ENCODE assay signal across 25 cellular contexts in the genomic region with DNA sequence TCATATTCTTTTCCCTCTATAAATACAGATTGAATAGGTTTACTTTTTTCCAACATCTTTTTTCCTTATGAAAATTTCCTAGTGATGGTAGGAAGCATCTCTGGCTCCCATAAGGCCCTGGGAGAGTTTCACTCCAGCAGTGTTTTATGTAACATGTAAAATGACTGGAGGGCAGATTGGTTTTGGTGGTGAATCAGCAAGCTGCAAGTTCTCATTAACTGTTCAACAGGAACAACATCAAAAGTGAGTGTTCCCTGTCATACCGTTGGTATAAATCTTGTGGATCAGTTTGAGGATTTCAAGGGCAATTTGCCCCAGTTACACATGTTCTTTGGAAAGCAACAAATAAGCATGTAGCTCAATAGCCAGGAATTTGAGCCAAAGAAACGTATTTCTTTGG.
A peak's percentile ranks its signal among the peaks of the same experiment; 100 is the strongest.
DNase-seq lines count a peak whose midpoint lies in the region; ATAC-seq, FAIRE-seq and TF ChIP-seq lines count a peak whose summit lies in the region.
"Had no signal": no experiment of that assay in that cellular context is flagged by ENCODE, and none has a peak within 500 bp of the region (broad histone marks: within the 10 kb centered on the region; RNA-seq: fewer than 3 reads in every experiment).

No MANE protein-coding gene starts in this region.

- FAIRE-seq in A549 (lab: Jason Lieb, UNC) = peak; percentile 46
- FAIRE-seq: H54, pancreas had no signal

- H3K4me3 ChIP-seq in A549 = no peak overlapping the region
- H3K4me3 ChIP-seq in astrocyte of the spinal cord (ENCODE audit: low read depth, low read length) = no peak overlapping the region
- H3K4me3 ChIP-seq: body of pancreas, neural progenitor cell, pancreas, skin epidermis, testis had no signal

- POLR2A ChIA-PET in A549 (lab: Yijun Ruan, JAX) = interaction anchor here (0.6 kb wide), 1 partner anchor 43 kb away, joined by 3 read pairs; no protein-coding TSS in a partner anchor

- TF ChIP-seq CTCF in A549 (IDR thresholded peaks at IDR 0.05) (no peak), astrocyte of the spinal cord (IDR thresholded peaks at IDR 0.05; ENCODE audit: low read depth, low read length) (no peak), foreskin keratinocyte (conservative IDR thresholded peaks at IDR 0.05) (no peak)

- no peak overlapping the region for H3K4me2 ChIP-seq in A549
- H3K4me2 ChIP-seq: KMS-11, neural progenitor cell had no signal

- H3K27ac ChIP-seq in A549 = no peak overlapping the region
- H3K27ac ChIP-seq in foreskin keratinocyte = peak overlapping the region; percentile 68
- H3K27ac ChIP-seq: HL-60, KMS-11, neural progenitor cell, pancreas, skin epidermis, testis had no signal

- TF ChIP-seq RAD21 in A549 (conservative IDR thresholded peaks at IDR 0.05 in 1 of 2, IDR thresholded peaks at IDR 0.05 in 1 of 2) = no peak

- DNase-seq in A549 (ENCODE audit: low read depth in 1 of 2, low spot score in 1 of 2) (no peak), NCI-H226 (peak; percentile 58), astrocyte of the spinal cord (ENCODE audit: low read depth, low spot score) (peak; percentile 20), foreskin keratinocyte (peak; percentile 82 to 92)
- DNase-seq in stimulated activated CD4-positive, alpha-beta T cell treated with anti-CD3 and anti-CD28 coated beads, Interleukin-2, amount 100 ng/mL, for 48 hours = no peak
- DNase-seq: activated CD4-positive, alpha-beta memory T cell treated with anti-CD3 and anti-CD28 coated beads, Interleukin-2, amount 10 ng/mL, durations not matched to agents 7 days and 5 days; activated CD4-positive, CD25-positive, alpha-beta regulatory T cell treated with anti-CD3 and anti-CD28 coated beads, Interleukin-2, amount 50 U/mL, for 72 hours; activated CD8-positive, alpha-beta memory T cell treated with anti-CD3 and anti-CD28 coated beads, Interleukin-2, amount 50 U/mL, for 4 hours; activated naive CD4-positive, alpha-beta T cell; activated naive CD8-positive, alpha-beta T cell treated with anti-CD3 and anti-CD28 coated beads, Interleukin-2, amount 50 U/mL, for 24 hours; body of pancreas; CD4-positive, alpha-beta memory T cell; NCI-H1436; pancreas; RPMI8226; stimulated activated naive CD8-positive, alpha-beta T cell treated with anti-CD3 and anti-CD28 coated beads, Interleukin-15, Interleukin-2, amounts not matched to agents 100 U/mL and 50 U/mL, for 24 hours; testis had no signal

- 5% methylated on average over 2 of the region's 2 CpGs for WGBS in A549 (ENCODE audit: missing lambda C conversion rate)

- TF ChIP-seq EP300 in A549 (IDR thresholded peaks at IDR 0.05) = no peak

- no peak for ATAC-seq in A549
- ATAC-seq in foreskin keratinocyte = peak; percentile 99
- no peak for ATAC-seq in HG03520 (IDR thresholded peaks at IDR 0.05; ENCODE audit: unreplicated experiment)
- no peak for ATAC-seq in GM21528 (IDR thresholded peaks at IDR 0.05; ENCODE audit: low FRiP score, unreplicated experiment)
- no peak for ATAC-seq in HG03442 (IDR thresholded peaks at IDR 0.05; ENCODE audit: unreplicated experiment)
- ATAC-seq: activated naive CD8-positive, alpha-beta T cell treated with anti-CD3 and anti-CD28 coated beads, Interleukin-2, amount 50 U/mL, for 24 hours; body of pancreas; pancreas; stimulated activated naive CD8-positive, alpha-beta T cell treated with anti-CD3 and anti-CD28 coated beads, Interleukin-15, Interleukin-2, amounts not matched to agents 100 U/mL and 50 U/mL, for 24 hours had no signal

- TF ChIP-seq POLR2A in A549 (IDR thresholded peaks at IDR 0.05; ENCODE audit: low read length) = no peak

- H3K27me3 ChIP-seq in foreskin keratinocyte = no peaks in the 10 kb centered on the region
- H3K27me3 ChIP-seq: body of pancreas, neural progenitor cell, pancreas, testis had no signal

- H3K9me3 ChIP-seq in A549 = peaks cover 19% of the 10 kb centered on the region; the same call in 2 of the 3 replicates
- H3K9me3 ChIP-seq: body of pancreas, pancreas, testis had no signal

- in situ Hi-C loops in astrocyte of the spinal cord (cut with HindIII; ENCODE audit: low sequenced_read_pairs) = no loop called here

- no peaks in the 10 kb centered on the region for H3K4me1 ChIP-seq in A549
- peaks cover 9% of the 10 kb centered on the region for H3K4me1 ChIP-seq in foreskin keratinocyte
- H3K4me1 ChIP-seq: body of pancreas, neural progenitor cell, pancreas, testis had no signal

- CTCF ChIA-PET in A549 (lab: Yijun Ruan, JAX) = interaction anchor here (1.3 to 2.0 kb wide), 2 partner anchors 8 to 69 kb away, joined by 3 to 6 read pairs; no protein-coding TSS in a partner anchor

TF ChIP-seq in A549, 52 proteins besides CTCF, POLR2A, EP300 and RAD21:
- no peak for TF ChIP-seq TP53 (CRISPR knock-in tag; IDR thresholded peaks at IDR 0.05)
- TF ChIP-seq, protein P1, sequence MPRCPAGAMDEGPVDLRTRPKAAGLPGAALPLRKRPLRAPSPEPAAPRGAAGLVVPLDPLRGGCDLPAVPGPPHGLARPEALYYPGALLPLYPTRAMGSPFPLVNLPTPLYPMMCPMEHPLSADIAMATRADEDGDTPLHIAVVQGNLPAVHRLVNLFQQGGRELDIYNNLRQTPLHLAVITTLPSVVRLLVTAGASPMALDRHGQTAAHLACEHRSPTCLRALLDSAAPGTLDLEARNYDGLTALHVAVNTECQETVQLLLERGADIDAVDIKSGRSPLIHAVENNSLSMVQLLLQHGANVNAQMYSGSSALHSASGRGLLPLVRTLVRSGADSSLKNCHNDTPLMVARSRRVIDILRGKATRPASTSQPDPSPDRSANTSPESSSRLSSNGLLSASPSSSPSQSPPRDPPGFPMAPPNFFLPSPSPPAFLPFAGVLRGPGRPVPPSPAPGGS (IDR thresholded peaks at IDR 0.05) = no peak
- TF ChIP-seq, protein P2, sequence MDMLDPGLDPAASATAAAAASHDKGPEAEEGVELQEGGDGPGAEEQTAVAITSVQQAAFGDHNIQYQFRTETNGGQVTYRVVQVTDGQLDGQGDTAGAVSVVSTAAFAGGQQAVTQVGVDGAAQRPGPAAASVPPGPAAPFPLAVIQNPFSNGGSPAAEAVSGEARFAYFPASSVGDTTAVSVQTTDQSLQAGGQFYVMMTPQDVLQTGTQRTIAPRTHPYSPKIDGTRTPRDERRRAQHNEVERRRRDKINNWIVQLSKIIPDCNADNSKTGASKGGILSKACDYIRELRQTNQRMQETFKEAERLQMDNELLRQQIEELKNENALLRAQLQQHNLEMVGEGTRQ (IDR thresholded peaks at IDR 0.05) = no peak
- TF ChIP-seq RNF2 (IDR thresholded peaks at IDR 0.05; ENCODE audit: borderline replicate concordance, low read depth) = no peak
- no peak for TF ChIP-seq POLR2AphosphoS2 (conservative IDR thresholded peaks at IDR 0.05; ENCODE audit: low read length)
- TF ChIP-seq RARB (CRISPR knock-in tag; IDR thresholded peaks at IDR 0.05) = no peak
- TF ChIP-seq MAFK (IDR thresholded peaks at IDR 0.05; ENCODE audit: partially characterized antibody) = no peak
- TF ChIP-seq, protein P3, sequence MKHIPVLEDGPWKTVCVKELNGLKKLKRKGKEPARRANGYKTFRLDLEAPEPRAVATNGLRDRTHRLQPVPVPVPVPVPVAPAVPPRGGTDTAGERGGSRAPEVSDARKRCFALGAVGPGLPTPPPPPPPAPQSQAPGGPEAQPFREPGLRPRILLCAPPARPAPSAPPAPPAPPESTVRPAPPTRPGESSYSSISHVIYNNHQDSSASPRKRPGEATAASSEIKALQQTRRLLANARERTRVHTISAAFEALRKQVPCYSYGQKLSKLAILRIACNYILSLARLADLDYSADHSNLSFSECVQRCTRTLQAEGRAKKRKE (CRISPR knock-in tag; IDR thresholded peaks at IDR 0.05; ENCODE audit: low read depth) = no peak
- TF ChIP-seq, protein P4, sequence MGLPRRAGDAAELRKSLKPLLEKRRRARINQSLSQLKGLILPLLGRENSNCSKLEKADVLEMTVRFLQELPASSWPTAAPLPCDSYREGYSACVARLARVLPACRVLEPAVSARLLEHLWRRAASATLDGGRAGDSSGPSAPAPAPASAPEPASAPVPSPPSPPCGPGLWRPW (IDR thresholded peaks at IDR 0.05) = no peak
- TF ChIP-seq HDAC2 (IDR thresholded peaks at IDR 0.05) = no peak
- TF ChIP-seq, protein P5, sequence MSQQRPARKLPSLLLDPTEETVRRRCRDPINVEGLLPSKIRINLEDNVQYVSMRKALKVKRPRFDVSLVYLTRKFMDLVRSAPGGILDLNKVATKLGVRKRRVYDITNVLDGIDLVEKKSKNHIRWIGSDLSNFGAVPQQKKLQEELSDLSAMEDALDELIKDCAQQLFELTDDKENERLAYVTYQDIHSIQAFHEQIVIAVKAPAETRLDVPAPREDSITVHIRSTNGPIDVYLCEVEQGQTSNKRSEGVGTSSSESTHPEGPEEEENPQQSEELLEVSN (IDR thresholded peaks at IDR 0.05; ENCODE audit: borderline replicate concordance, low read depth) = no peak
- TF ChIP-seq ESRRA (IDR thresholded peaks at IDR 0.05; ENCODE audit: borderline replicate concordance, low read length) = no peak
- no peak for TF ChIP-seq SMC3 (IDR thresholded peaks at IDR 0.05)
- TF ChIP-seq HOXB13 (CRISPR knock-in tag; IDR thresholded peaks at IDR 0.05; ENCODE audit: low read depth) = no peak

Comparison
In these comparisons a context has a peak if more than half of its experiments do, and no peak if none do; other contexts are left out.
1. DNase-seq: peak in NCI-H226 (single experiment), astrocyte of the spinal cord (single experiment) and foreskin keratinocyte (2 of 2); none in A549 (0 of 2) and stimulated activated CD4-positive, alpha-beta T cell treated with anti-CD3 and anti-CD28 coated beads, Interleukin-2, amount 100 ng/mL, for 48 hours (0 of 2).